1 cellular context compared by ENCODE assay signal in the genomic region with DNA sequence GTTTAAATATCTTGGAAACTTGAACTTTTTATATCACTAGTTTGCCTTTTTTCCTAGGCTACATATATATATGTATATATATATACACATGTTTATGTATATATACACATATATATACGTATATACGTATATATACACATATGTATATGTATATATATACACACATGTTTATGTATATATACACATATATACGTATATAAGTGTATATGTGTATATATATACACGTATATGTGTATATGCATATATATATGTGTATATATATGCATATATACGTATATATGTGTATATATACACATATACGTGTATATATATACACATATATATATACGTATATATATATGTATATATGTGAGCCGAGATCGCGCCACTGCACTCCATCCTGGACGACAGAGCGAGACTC.
TF ChIP-seq lines count a peak whose summit lies in the region.

No MANE protein-coding gene starts in this region.

TF ChIP-seq in K562, 482 proteins besides CTCF, POLR2A, EP300 and RAD21 (continues in another document):
- TF ChIP-seq ZNF449 (CRISPR knock-in tag; IDR thresholded peaks at IDR 0.05) (peak; percentile 75; the same call in 1 of the 2 replicates), GATAD2B (IDR thresholded peaks at IDR 0.05; ENCODE audit: borderline replicate concordance) (no peak), BCLAF1 (IDR thresholded peaks at IDR 0.05; ENCODE audit: borderline replicate concordance in 1 of 2, control insufficient read depth in 1 of 2, low read depth in 2 of 2, low read length in 1 of 2) (no peak), ZNF436 (CRISPR knock-in tag; IDR thresholded peaks at IDR 0.05) (no peak), ETS1 (conservative IDR thresholded peaks at IDR 0.05; ENCODE audit: control insufficient read depth, low read depth, low read length) (no peak), GABPB1 (CRISPR knock-in tag; IDR thresholded peaks at IDR 0.05) (no peak), ZNF780A (CRISPR knock-in tag; IDR thresholded peaks at IDR 0.05) (no peak), SMAD4 (CRISPR knock-in tag; conservative IDR thresholded peaks at IDR 0.05) (no peak), CREB3 (tag; conservative IDR thresholded peaks at IDR 0.05; ENCODE audit: low read depth) (no peak), PTTG1 (tag; IDR thresholded peaks at IDR 0.05; ENCODE audit: low read depth) (no peak), TSHZ1 (CRISPR knock-in tag; IDR thresholded peaks at IDR 0.05) (no peak), HSF4 (CRISPR knock-in tag; IDR thresholded peaks at IDR 0.05; ENCODE audit: borderline replicate concordance) (no peak), MCM7 (IDR thresholded peaks at IDR 0.05) (no peak), ZNF175 (CRISPR knock-in tag; IDR thresholded peaks at IDR 0.05; ENCODE audit: low read depth) (no peak), POU5F1 (IDR thresholded peaks at IDR 0.05; ENCODE audit: borderline replicate concordance, low read depth, low read length, partially characterized antibody) (no peak), IRF1 (CRISPR knock-in tag; IDR thresholded peaks at IDR 0.05; ENCODE audit: borderline replicate concordance) (no peak), ZNF274 (IDR thresholded peaks at IDR 0.05; ENCODE audit: borderline replicate concordance, low read depth, low read length) (no peak), PML (IDR thresholded peaks at IDR 0.05; ENCODE audit: low read length) (no peak), MED1 (CRISPR knock-in tag; IDR thresholded peaks at IDR 0.05; ENCODE audit: borderline replicate concordance) (no peak), ZNF707 (CRISPR knock-in tag; conservative IDR thresholded peaks at IDR 0.05) (peak; percentile 63; the same call in 1 of the 2 replicates), ZBTB9 (CRISPR knock-in tag; IDR thresholded peaks at IDR 0.05) (no peak), IRF2 (CRISPR knock-in tag; IDR thresholded peaks at IDR 0.05) (no peak), CEBPB (tag; IDR thresholded peaks at IDR 0.05) (no peak), RUNX1 (IDR thresholded peaks at IDR 0.05; ENCODE audit: low read depth) (no peak), HLTF (IDR thresholded peaks at IDR 0.05) (no peak), TAF9B (IDR thresholded peaks at IDR 0.05; ENCODE audit: partially characterized antibody) (no peak), ZNF140 (CRISPR knock-in tag; IDR thresholded peaks at IDR 0.05) (peak; percentile 81), MEIS2 (IDR thresholded peaks at IDR 0.05; ENCODE audit: partially characterized antibody) (no peak), HNRNPLL (IDR thresholded peaks at IDR 0.05; ENCODE audit: low read depth, low read length, poor library complexity, severe bottlenecking) (no peak), NR3C1 (CRISPR knock-in tag; IDR thresholded peaks at IDR 0.05) (no peak)
- TF ChIP-seq, protein P1, sequence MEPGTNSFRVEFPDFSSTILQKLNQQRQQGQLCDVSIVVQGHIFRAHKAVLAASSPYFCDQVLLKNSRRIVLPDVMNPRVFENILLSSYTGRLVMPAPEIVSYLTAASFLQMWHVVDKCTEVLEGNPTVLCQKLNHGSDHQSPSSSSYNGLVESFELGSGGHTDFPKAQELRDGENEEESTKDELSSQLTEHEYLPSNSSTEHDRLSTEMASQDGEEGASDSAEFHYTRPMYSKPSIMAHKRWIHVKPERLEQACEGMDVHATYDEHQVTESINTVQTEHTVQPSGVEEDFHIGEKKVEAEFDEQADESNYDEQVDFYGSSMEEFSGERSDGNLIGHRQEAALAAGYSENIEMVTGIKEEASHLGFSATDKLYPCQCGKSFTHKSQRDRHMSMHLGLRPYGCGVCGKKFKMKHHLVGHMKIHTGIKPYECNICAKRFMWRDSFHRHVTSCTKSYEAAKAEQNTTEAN (CRISPR knock-in tag; IDR thresholded peaks at IDR 0.05) = no peak
- TF ChIP-seq, protein P2, sequence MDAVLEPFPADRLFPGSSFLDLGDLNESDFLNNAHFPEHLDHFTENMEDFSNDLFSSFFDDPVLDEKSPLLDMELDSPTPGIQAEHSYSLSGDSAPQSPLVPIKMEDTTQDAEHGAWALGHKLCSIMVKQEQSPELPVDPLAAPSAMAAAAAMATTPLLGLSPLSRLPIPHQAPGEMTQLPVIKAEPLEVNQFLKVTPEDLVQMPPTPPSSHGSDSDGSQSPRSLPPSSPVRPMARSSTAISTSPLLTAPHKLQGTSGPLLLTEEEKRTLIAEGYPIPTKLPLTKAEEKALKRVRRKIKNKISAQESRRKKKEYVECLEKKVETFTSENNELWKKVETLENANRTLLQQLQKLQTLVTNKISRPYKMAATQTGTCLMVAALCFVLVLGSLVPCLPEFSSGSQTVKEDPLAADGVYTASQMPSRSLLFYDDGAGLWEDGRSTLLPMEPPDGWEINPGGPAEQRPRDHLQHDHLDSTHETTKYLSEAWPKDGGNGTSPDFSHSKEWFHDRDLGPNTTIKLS (IDR thresholded peaks at IDR 0.05; ENCODE audit: borderline replicate concordance, low read depth) = no peak
- TF ChIP-seq, protein P3, sequence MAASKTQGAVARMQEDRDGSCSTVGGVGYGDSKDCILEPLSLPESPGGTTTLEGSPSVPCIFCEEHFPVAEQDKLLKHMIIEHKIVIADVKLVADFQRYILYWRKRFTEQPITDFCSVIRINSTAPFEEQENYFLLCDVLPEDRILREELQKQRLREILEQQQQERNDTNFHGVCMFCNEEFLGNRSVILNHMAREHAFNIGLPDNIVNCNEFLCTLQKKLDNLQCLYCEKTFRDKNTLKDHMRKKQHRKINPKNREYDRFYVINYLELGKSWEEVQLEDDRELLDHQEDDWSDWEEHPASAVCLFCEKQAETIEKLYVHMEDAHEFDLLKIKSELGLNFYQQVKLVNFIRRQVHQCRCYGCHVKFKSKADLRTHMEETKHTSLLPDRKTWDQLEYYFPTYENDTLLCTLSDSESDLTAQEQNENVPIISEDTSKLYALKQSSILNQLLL (CRISPR knock-in tag; IDR thresholded peaks at IDR 0.05; ENCODE audit: borderline replicate concordance) = peak; percentile 67; the same call in 1 of the 2 replicates
- TF ChIP-seq, protein P4, sequence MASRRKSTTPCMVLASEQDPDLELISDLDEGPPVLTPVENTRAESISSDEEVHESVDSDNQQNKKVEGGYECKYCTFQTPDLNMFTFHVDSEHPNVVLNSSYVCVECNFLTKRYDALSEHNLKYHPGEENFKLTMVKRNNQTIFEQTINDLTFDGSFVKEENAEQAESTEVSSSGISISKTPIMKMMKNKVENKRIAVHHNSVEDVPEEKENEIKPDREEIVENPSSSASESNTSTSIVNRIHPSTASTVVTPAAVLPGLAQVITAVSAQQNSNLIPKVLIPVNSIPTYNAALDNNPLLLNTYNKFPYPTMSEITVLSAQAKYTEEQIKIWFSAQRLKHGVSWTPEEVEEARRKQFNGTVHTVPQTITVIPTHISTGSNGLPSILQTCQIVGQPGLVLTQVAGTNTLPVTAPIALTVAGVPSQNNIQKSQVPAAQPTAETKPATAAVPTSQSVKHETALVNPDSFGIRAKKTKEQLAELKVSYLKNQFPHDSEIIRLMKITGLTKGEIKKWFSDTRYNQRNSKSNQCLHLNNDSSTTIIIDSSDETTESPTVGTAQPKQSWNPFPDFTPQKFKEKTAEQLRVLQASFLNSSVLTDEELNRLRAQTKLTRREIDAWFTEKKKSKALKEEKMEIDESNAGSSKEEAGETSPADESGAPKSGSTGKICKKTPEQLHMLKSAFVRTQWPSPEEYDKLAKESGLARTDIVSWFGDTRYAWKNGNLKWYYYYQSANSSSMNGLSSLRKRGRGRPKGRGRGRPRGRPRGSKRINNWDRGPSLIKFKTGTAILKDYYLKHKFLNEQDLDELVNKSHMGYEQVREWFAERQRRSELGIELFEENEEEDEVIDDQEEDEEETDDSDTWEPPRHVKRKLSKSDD (conservative IDR thresholded peaks at IDR 0.05; ENCODE audit: low read length) = no peak
- TF ChIP-seq, protein P5, sequence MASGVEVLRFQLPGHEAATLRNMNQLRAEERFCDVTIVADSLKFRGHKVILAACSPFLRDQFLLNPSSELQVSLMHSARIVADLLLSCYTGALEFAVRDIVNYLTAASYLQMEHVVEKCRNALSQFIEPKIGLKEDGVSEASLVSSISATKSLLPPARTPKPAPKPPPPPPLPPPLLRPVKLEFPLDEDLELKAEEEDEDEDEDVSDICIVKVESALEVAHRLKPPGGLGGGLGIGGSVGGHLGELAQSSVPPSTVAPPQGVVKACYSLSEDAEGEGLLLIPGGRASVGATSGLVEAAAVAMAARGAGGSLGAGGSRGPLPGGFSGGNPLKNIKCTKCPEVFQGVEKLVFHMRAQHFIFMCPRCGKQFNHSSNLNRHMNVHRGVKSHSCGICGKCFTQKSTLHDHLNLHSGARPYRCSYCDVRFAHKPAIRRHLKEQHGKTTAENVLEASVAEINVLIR (CRISPR knock-in tag; IDR thresholded peaks at IDR 0.05) = no peak
